Comparison of ENCODE assay signal across 17 cellular contexts in genomic region chr17:28756025-28756804, GRCh38. TPM values are rescaled to one million over a fixed set of nuclear protein-coding genes. Genes with fewer than 3 reads are reported as not detected.
DNase-seq lines count a peak whose midpoint lies in the region; ATAC-seq and TF ChIP-seq lines count a peak whose summit lies in the region.
"Had no signal": no experiment of that assay in that cellular context is flagged by ENCODE, and none has a peak within 500 bp of the region (broad histone marks: within the 10 kb centered on the region; RNA-seq: fewer than 3 reads in every experiment).

No MANE protein-coding gene starts in this region.

- no peaks in the 10 kb centered on the region for H3K27me3 Mint-ChIP-seq in CD8-positive, alpha-beta T cell (ENCODE audit: low read depth)
- H3K27me3 Mint-ChIP-seq in brain, result no peaks in the 10 kb centered on the region
- H3K27me3 Mint-ChIP-seq: dendritic cell treated with granulocyte-macrophage colony-stimulating factor and Interleukin-4, amounts not matched to agents 40 ng/mL and 50 ng/mL, for 4 days had no signal

- H3K36me3 Mint-ChIP-seq in CD8-positive, alpha-beta T cell, result peaks cover 45% of the 10 kb centered on the region
- peaks cover 33% of the 10 kb centered on the region for H3K36me3 Mint-ChIP-seq in brain

- H3K27ac ChIP-seq in CD8-positive, alpha-beta T cell (ENCODE audit: low read depth, low read length), result no peak overlapping the region
- H3K27ac ChIP-seq in SK-N-MC, result peak overlapping the region; percentile 49; the same call in 1 of the 2 replicates
- H3K27ac ChIP-seq: epithelial cell of prostate, gastroesophageal sphincter, pancreas had no signal

- no peaks in the 10 kb centered on the region for H3K4me1 Mint-ChIP-seq in CD8-positive, alpha-beta T cell (ENCODE audit: low read depth)
- H3K4me1 Mint-ChIP-seq in brain, result peaks cover 11% of the 10 kb centered on the region

- no peak for TF ChIP-seq CTCF in CD8-positive, alpha-beta T cell (IDR thresholded peaks at IDR 0.05)
- no peak for TF ChIP-seq CTCF in brain (conservative IDR thresholded peaks at IDR 0.05)

- ATAC-seq in CD8-positive, alpha-beta T cell, result no peak
- no peak for ATAC-seq in HG03159 (IDR thresholded peaks at IDR 0.05; ENCODE audit: unreplicated experiment)
- no peak for ATAC-seq in GM21529 (IDR thresholded peaks at IDR 0.05; ENCODE audit: unreplicated experiment)
- ATAC-seq: gastroesophageal sphincter, left lobe of liver, pancreas had no signal

- H3K4me3 ChIP-seq in CD8-positive, alpha-beta T cell (ENCODE audit: low read depth, low read length), result no peak overlapping the region
- no peak overlapping the region for H3K4me3 ChIP-seq in SK-N-MC
- H3K4me3 ChIP-seq: gastroesophageal sphincter, pancreas had no signal

- CTCF ChIA-PET in CD8-positive, alpha-beta T cell (lab: Charles Lee), result interaction anchor here (1.0 kb wide), 2 partner anchors 29 to 70 kb away, joined by 4 to 7 read pairs; partner anchors contain the start of gene NEK8

- no peak overlapping the region for H3K9ac ChIP-seq in SK-N-MC (ENCODE audit: insufficient read length)

- DNase-seq in CD8-positive, alpha-beta T cell, result no peak
- DNase-seq in SK-N-MC (ENCODE audit: low read depth, low spot score) (no peak), posterior vena cava (ENCODE audit: low spot score) (peak; percentile 29), medulla oblongata (ENCODE audit: extremely low spot score) (no peak)
- DNase-seq: Caco-2; NCI-H2171; NCI-H748 treated with DMSO at 0.1 percent for 48 hours; OCI-M1; stimulated activated CD4-positive, alpha-beta T cell treated with anti-CD3 and anti-CD28 coated beads, Interleukin-2, amount 100 ng/mL, for 24 hours had no signal

- H3K4me3 Mint-ChIP-seq in CD8-positive, alpha-beta T cell, result no peak overlapping the region
- no peak overlapping the region for H3K4me3 Mint-ChIP-seq in brain
- H3K4me3 Mint-ChIP-seq: dendritic cell treated with granulocyte-macrophage colony-stimulating factor and Interleukin-4, amounts not matched to agents 40 ng/mL and 50 ng/mL, for 4 days had no signal

- no peaks in the 10 kb centered on the region for H3K9me3 ChIP-seq in CD8-positive, alpha-beta T cell (ENCODE audit: low read length)
- no peaks in the 10 kb centered on the region for H3K9me3 ChIP-seq in SK-N-MC (ENCODE audit: low read depth, low read length)
- H3K9me3 ChIP-seq: Caco-2, gastroesophageal sphincter, pancreas had no signal

- H3K27me3 ChIP-seq in CD8-positive, alpha-beta T cell (ENCODE audit: insufficient read depth, low read length), result no peaks in the 10 kb centered on the region
- H3K27me3 ChIP-seq: gastroesophageal sphincter, pancreas had no signal

- peaks cover 13% of the 10 kb centered on the region for H3K36me3 ChIP-seq in CD8-positive, alpha-beta T cell (ENCODE audit: insufficient read depth, low read length)
- peaks cover 27% of the 10 kb centered on the region; the same call in 1 of the 2 replicates for H3K36me3 ChIP-seq in SK-N-MC (ENCODE audit: insufficient read depth, low read length)

- intact Hi-C loops in CD8-positive, alpha-beta T cell (cut with DNase I, micrococcal nuclease), result no loop called here
- intact Hi-C loops in posterior vena cava (cut with DNase I), result loop anchor here (10.0 kb wide), 2 partner anchors 49 to 139 kb away; partner anchors contain the start of gene FLOT2 (in 1 of the 2)

- H3K4me1 ChIP-seq in CD8-positive, alpha-beta T cell (ENCODE audit: insufficient read depth, low read length), result no peaks in the 10 kb centered on the region
- H3K4me1 ChIP-seq: Caco-2, pancreas had no signal

- H3K27ac Mint-ChIP-seq in CD8-positive, alpha-beta T cell, result peak overlapping the region; percentile 41
- H3K27ac Mint-ChIP-seq in brain, result peak overlapping the region in 3 of 5 experiments; percentile 7 to 34 (median 14)
- H3K27ac Mint-ChIP-seq: dendritic cell treated with granulocyte-macrophage colony-stimulating factor and Interleukin-4, amounts not matched to agents 40 ng/mL and 50 ng/mL, for 4 days had no signal

- POLR2A ChIA-PET in CD8-positive, alpha-beta T cell (lab: Charles Lee), result no interaction called here

- no peaks in the 10 kb centered on the region for H3K9me3 Mint-ChIP-seq in CD8-positive, alpha-beta T cell
- no peaks in the 10 kb centered on the region for H3K9me3 Mint-ChIP-seq in brain
- H3K9me3 Mint-ChIP-seq: dendritic cell treated with granulocyte-macrophage colony-stimulating factor and Interleukin-4, amounts not matched to agents 40 ng/mL and 50 ng/mL, for 4 days had no signal

RNA-seq across cellular contexts. Expression of gene TRAF4, which starts 12.4 kb away (rescaled TPM):
- total RNA-seq in CD8-positive, alpha-beta T cell, result 100 to 1,000 TPM; 418 to 439 TPM
- polyA plus RNA-seq in brain (ENCODE audit: insufficient read depth, low read depth, low replicate concordance), result 53.8 TPM
- 10 to 100 TPM; 10.2 to 10.8 TPM for total RNA-seq in posterior vena cava

RNA-seq across cellular contexts. Expression of gene NEK8, which starts 27.6 kb away (rescaled TPM):
- 1 to 10 TPM; 3.4 to 3.6 TPM for total RNA-seq in CD8-positive, alpha-beta T cell
- polyA plus RNA-seq in brain (ENCODE audit: insufficient read depth, low read depth, low replicate concordance), result 2.1 TPM
- total RNA-seq in posterior vena cava, result 1 to 10 TPM; 2.3 TPM

RNA-seq across cellular contexts. Expression of gene TLCD1, which starts 30.2 kb away (rescaled TPM):
- total RNA-seq in CD8-positive, alpha-beta T cell, result 1 to 10 TPM in 1 of 2 experiments, under 1 TPM in 1; 0.73 to 1.1 TPM
- polyA plus RNA-seq in brain (ENCODE audit: insufficient read depth, low read depth, low replicate concordance), result 7.0 TPM
- 1 to 10 TPM; 2.2 to 3.1 TPM for total RNA-seq in posterior vena cava

RNA-seq across cellular contexts. Expression of gene RPL23A, which starts 36.4 kb away (rescaled TPM):
- total RNA-seq in CD8-positive, alpha-beta T cell, result 1,000 to 10,000 TPM; 3,569 to 3,587 TPM
- 1,609 TPM for polyA plus RNA-seq in brain (ENCODE audit: insufficient read depth, low read depth, low replicate concordance)
- 100 to 1,000 TPM; 981 to 999 TPM for total RNA-seq in posterior vena cava

RNA-seq across cellular contexts. Expression of gene RAB34, which starts 38.5 kb away (rescaled TPM):
- 10 to 100 TPM; 13.9 to 14.1 TPM for total RNA-seq in CD8-positive, alpha-beta T cell
- polyA plus RNA-seq in brain (ENCODE audit: insufficient read depth, low read depth, low replicate concordance), result 41.9 TPM
- 10 to 100 TPM; 75.0 to 90.2 TPM for total RNA-seq in posterior vena cava

Comparison
In these comparisons a context has a peak if more than half of its experiments do, and no peak if none do; other contexts are left out.
1. RNA of gene TRAF4, which starts 12.4 kb away (total RNA-seq): 418 to 439 TPM in CD8-positive, alpha-beta T cell; 10.2 to 10.8 TPM in posterior vena cava; every median in the first group is over 10 times any median in the second.
2. intact Hi-C loops: an anchor here in posterior vena cava (10.0 kb wide); none called in CD8-positive, alpha-beta T cell.